19 cellular contexts compared by ENCODE assay signal in the genomic region with DNA sequence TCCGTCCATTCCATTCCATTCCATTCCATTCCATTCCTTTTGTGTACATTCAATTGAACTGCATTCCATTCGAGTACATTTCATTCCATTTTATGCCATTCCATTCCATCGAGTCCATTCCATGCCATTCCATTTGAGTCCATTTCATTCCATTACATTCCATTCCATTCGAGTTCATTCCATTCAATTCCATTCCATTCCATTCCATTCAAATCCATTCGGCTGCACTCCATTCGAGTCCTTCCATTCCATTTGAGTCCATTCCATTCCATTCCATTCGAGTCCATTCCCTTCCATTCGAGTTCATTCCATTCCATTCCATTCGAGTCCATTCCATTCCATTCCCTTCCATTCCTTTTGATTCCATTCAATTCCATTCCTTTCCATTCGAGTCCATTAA.
"Had no signal": no experiment of that assay in that cellular context is flagged by ENCODE, and none has a peak within 500 bp of the region (broad histone marks: within the 10 kb centered on the region; RNA-seq: fewer than 3 reads in every experiment).

No MANE protein-coding gene starts in this region.

- H3K27ac Mint-ChIP-seq: activated CD4-positive, alpha-beta memory T cell treated with anti-CD3 and anti-CD28 coated beads, Interleukin-2, amount 10 ng/mL, durations not matched to agents 7 days and 5 days; activated CD4-positive, alpha-beta T cell treated with anti-CD3 and anti-CD28 coated beads for 36 hours; activated naive CD4-positive, alpha-beta T cell treated with anti-CD3 and anti-CD28 coated beads, Interleukin-2, amount 10 ng/mL, durations not matched to agents 7 days and 5 days; activated naive CD8-positive, alpha-beta T cell treated with anti-CD3 and anti-CD28 coated beads for 36 hours; activated T-cell treated with anti-CD3 and anti-CD28 coated beads, Interleukin-2, amount 50 U/mL, for 72 hours; activated T-helper 2 cell treated with anti-CD3 and anti-CD28 coated beads, Interferon-gamma antibody, Interleukin-2, Interleukin-4, amounts not matched to agents 10 μg/mL and 5 μg/mL and 100 μg/mL, durations not matched to agents 14 hours and 24 hours and 36 hours; T-cell had no signal

- H3K4me1 Mint-ChIP-seq: activated CD4-positive, alpha-beta memory T cell treated with anti-CD3 and anti-CD28 coated beads, Interleukin-2, amount 10 ng/mL, durations not matched to agents 7 days and 5 days; activated CD4-positive, alpha-beta T cell treated with anti-CD3 and anti-CD28 coated beads for 36 hours; activated naive CD4-positive, alpha-beta T cell treated with anti-CD3 and anti-CD28 coated beads, Interleukin-2, amount 10 ng/mL, durations not matched to agents 7 days and 5 days; activated naive CD8-positive, alpha-beta T cell treated with anti-CD3 and anti-CD28 coated beads for 36 hours; T-cell had no signal

- H3K4me3 ChIP-seq: PC-9 had no signal

- H3K4me2 ChIP-seq: PC-9 had no signal

- ATAC-seq: activated CD4-positive, alpha-beta T cell treated with anti-CD3 and anti-CD28 coated beads for 36 hours; activated T-cell treated with anti-CD3 and anti-CD28 coated beads, Interleukin-2, amount 50 U/mL, for 72 hours; T-cell had no signal

- DNase-seq: activated CD4-positive, alpha-beta memory T cell treated with anti-CD3 and anti-CD28 coated beads, Interleukin-2, amount 10 ng/mL, durations not matched to agents 7 days and 5 days; activated CD4-positive, alpha-beta T cell treated with anti-CD3 and anti-CD28 coated beads for 36 hours; activated CD4-positive, alpha-beta T cell treated with anti-CD3 and anti-CD28 coated beads, Interleukin-2, amount 50 U/mL, for 1 hour; activated gamma-delta T cell treated with Interleukin-2 at 50 U/mL for 16 hours; activated naive CD4-positive, alpha-beta T cell treated with anti-CD3 and anti-CD28 coated beads, Interleukin-2, amount 10 ng/mL, durations not matched to agents 7 days and 5 days; activated naive CD8-positive, alpha-beta T cell treated with anti-CD3 and anti-CD28 coated beads for 36 hours; activated T-cell treated with anti-CD3 and anti-CD28 coated beads, Interleukin-2, amount 50 U/mL, for 72 hours; KBM-7; NCI-H1048; NCI-H146; NCI-H187 treated with DMSO at 0.1 percent for 48 hours; NCI-H2081 treated with DMSO at 0.1 percent for 48 hours; NCI-H446; NCI-H524; PC-9; SIG-M5; T-cell had no signal

- H3K27ac ChIP-seq: PC-9, VCaP had no signal

- H3K4me3 Mint-ChIP-seq: activated CD4-positive, alpha-beta memory T cell treated with anti-CD3 and anti-CD28 coated beads, Interleukin-2, amount 10 ng/mL, durations not matched to agents 7 days and 5 days; activated CD4-positive, alpha-beta T cell treated with anti-CD3 and anti-CD28 coated beads for 36 hours; activated naive CD4-positive, alpha-beta T cell treated with anti-CD3 and anti-CD28 coated beads, Interleukin-2, amount 10 ng/mL, durations not matched to agents 7 days and 5 days; activated naive CD8-positive, alpha-beta T cell treated with anti-CD3 and anti-CD28 coated beads for 36 hours; activated T-cell treated with anti-CD3 and anti-CD28 coated beads, Interleukin-2, amount 50 U/mL, for 72 hours; T-cell had no signal

- H2AFZ ChIP-seq: PC-9 had no signal

- H3K27me3 Mint-ChIP-seq: activated CD4-positive, alpha-beta memory T cell treated with anti-CD3 and anti-CD28 coated beads, Interleukin-2, amount 10 ng/mL, durations not matched to agents 7 days and 5 days; activated CD4-positive, alpha-beta T cell treated with anti-CD3 and anti-CD28 coated beads for 36 hours; activated naive CD4-positive, alpha-beta T cell treated with anti-CD3 and anti-CD28 coated beads, Interleukin-2, amount 10 ng/mL, durations not matched to agents 7 days and 5 days; activated naive CD8-positive, alpha-beta T cell treated with anti-CD3 and anti-CD28 coated beads for 36 hours; T-cell had no signal
